8 cellular contexts compared by ENCODE assay signal in genomic region chr5:134226441-134227192, GRCh38. TPM values are rescaled to one million over a fixed set of nuclear protein-coding genes. Genes with fewer than 3 reads are reported as not detected.
DNase-seq lines count a peak whose midpoint lies in the region; ATAC-seq and TF ChIP-seq lines count a peak whose summit lies in the region.

No MANE protein-coding gene starts in this region.

- H3K27me3 ChIP-seq in ectodermal cell (ENCODE audit: control insufficient read depth, insufficient read depth, low read length, poor library complexity, severe bottlenecking), result no peaks in the 10 kb centered on the region

- H3K27me3 Mint-ChIP-seq in T-cell, result no peaks in the 10 kb centered on the region

- peaks cover 39 to 49% (median 48%) of the 10 kb centered on the region in 3 donors for H3K4me1 Mint-ChIP-seq in T-cell

- H3K4me3 ChIP-seq in ectodermal cell (ENCODE audit: insufficient read depth, low read depth, low read length), result peak overlapping the region; percentile 90
- peak overlapping the region; percentile 99 for H3K4me3 ChIP-seq in mucosa of descending colon

- H3K27ac ChIP-seq in ectodermal cell (ENCODE audit: insufficient read depth, low read depth, low read length, poor library complexity, severe bottlenecking), result peak overlapping the region; percentile 98

- H3K36me3 Mint-ChIP-seq in T-cell, result peaks cover 17% of the 10 kb centered on the region

- TF ChIP-seq CTCF in mucosa of descending colon (IDR thresholded peaks at IDR 0.05), result no peak

- H3K36me3 ChIP-seq in ectodermal cell (ENCODE audit: control insufficient read depth, insufficient read depth, low read length), result no peaks in the 10 kb centered on the region
- no peaks in the 10 kb centered on the region for H3K36me3 ChIP-seq in mucosa of descending colon (ENCODE audit: low read depth)

- peak overlapping the region; percentile 95 to 98 (median 96) for H3K4me3 Mint-ChIP-seq in T-cell

- WGBS in ectodermal cell, 2 experiments, result 8% methylated on average over 51 of the region's 51 CpGs

- CTCF ChIA-PET in T-cell (lab: Charles Lee), result interaction anchor here (0.6 to 2.5 kb wide), 13 partner anchors 10 to 512 kb away, joined by 3 to 12 read pairs (median 3); partner anchors contain the start of genes CAMLG (in 1 of the 2) and VDAC1 (in 1 of the 2)

- peak overlapping the region; percentile 96 to 98 for H3K27ac Mint-ChIP-seq in T-cell

- POLR2A ChIA-PET in T-cell (lab: Charles Lee), result interaction anchor here (0.6 to 3.5 kb wide), 24 partner anchors 9 to 1809 kb away, joined by 3 to 32 read pairs (median 3); partner anchors contain the start of genes HSPA4 (in 1 of the 2), SKP1 (in 1 of the 2), TXNDC15 (in 1 of the 2) and UBE2B (in 1 of the 2)

- no peaks in the 10 kb centered on the region for H3K9me3 Mint-ChIP-seq in T-cell

- DNase-seq in NCI-H82 (lab: John Stamatoyannopoulos, UW) (peak; percentile 48), NCI-H82 treated with DMSO at 0.1 percent for 48 hours (lab: John Stamatoyannopoulos, UW; ENCODE audit: unreplicated experiment) (no peak), T-cell (peak in 30 of 34 experiments; percentile 72 to 89 (median 85)), mucosa of descending colon (peak; percentile 91 to 93 (median 92)), germinal center (ENCODE audit: low spot score) (no peak), AG08396 (ENCODE audit: low spot score) (no peak)

- H3K9me3 ChIP-seq in ectodermal cell (ENCODE audit: control insufficient read depth, low read length) (no peaks in the 10 kb centered on the region), mucosa of descending colon (no peaks in the 10 kb centered on the region)

- intact Hi-C loops in mucosa of descending colon (cut with DNase I, micrococcal nuclease), result no loop called here

- peaks cover 8% of the 10 kb centered on the region for H3K4me1 ChIP-seq in ectodermal cell (ENCODE audit: control insufficient read depth, insufficient read depth, low read length)
- H3K4me1 ChIP-seq in mucosa of descending colon (ENCODE audit: low read depth), result peaks cover 34% of the 10 kb centered on the region

- peak; percentile 19 for ATAC-seq in HG03045 (IDR thresholded peaks at IDR 0.05; ENCODE audit: unreplicated experiment)
- ATAC-seq in T-cell (replicated peaks in 1 of 4), result peak; percentile 64 to 72 (median 68)
- ATAC-seq in mucosa of descending colon, result peak; percentile 85

RNA-seq across cellular contexts. Expression of gene PPP2CA, which starts 0.7 kb away (rescaled TPM):
- total RNA-seq in T-cell (100 to 1,000 TPM in 3 of 5 donors, 10 to 100 TPM in 2; 87.1 to 168 (median 104) TPM), mucosa of descending colon (100 to 1,000 TPM in 2 of 3 donors, 10 to 100 TPM in 1; 93.9 to 120 (median 115) TPM)
- polyA plus RNA-seq in ectodermal cell (2013, experiment 1 of 4), result 244 TPM
- polyA plus RNA-seq in ectodermal cell (2013, experiment 2 of 4), result 236 TPM
- 197 TPM for polyA plus RNA-seq in ectodermal cell (2013, experiment 3 of 4)
- 235 TPM for polyA plus RNA-seq in ectodermal cell (2013, experiment 4 of 4)

RNA-seq across cellular contexts. Expression of gene SKP1, which starts 49.9 kb away (rescaled TPM):
- total RNA-seq in T-cell (100 to 1,000 TPM; 178 to 314 (median 203) TPM), mucosa of descending colon (100 to 1,000 TPM; 241 to 316 (median 281) TPM)
- polyA plus RNA-seq in ectodermal cell (2013, experiment 1 of 4), result 746 TPM
- polyA plus RNA-seq in ectodermal cell (2013, experiment 2 of 4), result 704 TPM
- polyA plus RNA-seq in ectodermal cell (2013, experiment 3 of 4), result 566 TPM
- polyA plus RNA-seq in ectodermal cell (2013, experiment 4 of 4), result 656 TPM

Comparison
In these comparisons a context has a peak if more than half of its experiments do, and no peak if none do; other contexts are left out.
1. DNase-seq: peak in NCI-H82 (single experiment), T-cell (30 of 34) and mucosa of descending colon (3 of 3); none in NCI-H82 treated with DMSO at 0.1 percent for 48 hours (single experiment), germinal center (single experiment) and AG08396 (single experiment).
2. ATAC-seq: peak in every context shown above with its lines; median percentile 85 in mucosa of descending colon; 68 in T-cell; 19 in HG03045.